Comparison of ENCODE assay signal across 30 cellular contexts in genomic region chr2:66192888-66193287, GRCh38.
"Had no signal": no experiment of that assay in that cellular context is flagged by ENCODE, and none has a peak within 500 bp of the region (broad histone marks: within the 10 kb centered on the region; RNA-seq: fewer than 3 reads in every experiment).

No MANE protein-coding gene starts in this region.

- H3K4me3 ChIP-seq: ovary, psoas muscle, right lobe of liver, sigmoid colon, stomach, suprapubic skin, testis, tibial artery, upper lobe of right lung, vagina had no signal

- H3K4me3 Mint-ChIP-seq: naive thymus-derived CD4-positive, alpha-beta T cell; natural killer cell; nephron; neural crest cell; stimulated activated effector memory CD8-positive, alpha-beta T cell treated with anti-CD3 and anti-CD28 coated beads, Interleukin-12 subunit alpha, Interleukin-12 subunit beta, amount 100 ng/mL, for 72 hours; stimulated activated naive B cell treated with anti-CD40 and anti-IgM and Interleukin-4, amounts not matched to agents 10 μg/mL and 1 μg/mL and 100 μg/mL, for 72 hours; stimulated activated naive CD8-positive, alpha-beta T cell treated with anti-CD3 and anti-CD28 coated beads, Interleukin-15, Interleukin-2, amounts not matched to agents 100 ng/mL and 50 ng/mL, for 24 hours had no signal

- H3K36me3 Mint-ChIP-seq: naive thymus-derived CD4-positive, alpha-beta T cell; natural killer cell; stimulated activated effector memory CD8-positive, alpha-beta T cell treated with anti-CD3 and anti-CD28 coated beads, Interleukin-12 subunit alpha, Interleukin-12 subunit beta, amount 100 ng/mL, for 72 hours; stimulated activated naive B cell treated with anti-CD40 and anti-IgM and Interleukin-4, amounts not matched to agents 10 μg/mL and 1 μg/mL and 100 μg/mL, for 72 hours had no signal

- H3K4me1 ChIP-seq: parathyroid adenoma, psoas muscle, right lobe of liver, sigmoid colon, stomach, testis, tibial artery, upper lobe of right lung, vagina had no signal

- H3K36me3 ChIP-seq: neutrophil, ovary, right lobe of liver, sigmoid colon, stomach, suprapubic skin, tibial artery, upper lobe of right lung, vagina had no signal

- H3K27me3 Mint-ChIP-seq: progenitor cell of endocrine pancreas; stimulated activated naive CD8-positive, alpha-beta T cell treated with anti-CD3 and anti-CD28 coated beads, Interleukin-15, Interleukin-2, amounts not matched to agents 100 ng/mL and 50 ng/mL, for 24 hours had no signal

- H3K27ac ChIP-seq: neutrophil, ovary, parathyroid adenoma, psoas muscle, right lobe of liver, sigmoid colon, stomach, suprapubic skin, testis, tibial artery, upper lobe of right lung, vagina had no signal

- H3K27me3 ChIP-seq: neutrophil, ovary, right lobe of liver, sigmoid colon, suprapubic skin, testis, tibial artery, upper lobe of right lung, vagina had no signal

- DNase-seq: naive thymus-derived CD4-positive, alpha-beta T cell; natural killer cell; nucleus accumbens; ovary; posterior cingulate gyrus; psoas muscle; right cardiac atrium; right lobe of liver; sigmoid colon; small intestine; stimulated activated CD4-positive, alpha-beta T cell treated with anti-CD3 and anti-CD28 coated beads, Interleukin-15, amount 100 ng/mL, for 24 hours; stimulated activated CD4-positive, alpha-beta T cell treated with anti-CD3 and anti-CD28 coated beads, Interleukin-2, amount 100 ng/mL, for 24 hours; stimulated activated CD4-positive, alpha-beta T cell treated with anti-CD3 and anti-CD28 coated beads, Interleukin-2, amount 100 ng/mL, for 48 hours; stimulated activated CD4-positive, alpha-beta T cell treated with anti-CD3 and anti-CD28 coated beads, Interleukin-4, amount 100 ng/mL, for 24 hours; stimulated activated naive B cell treated with anti-CD40 and anti-IgM and Interleukin-4, amounts not matched to agents 10 μg/mL and 1 μg/mL and 100 μg/mL, for 72 hours; stimulated activated naive CD4-positive, alpha-beta T cell treated with Interleukin-2 at 50 U/mL for 16 hours; stomach; testis; tibial artery; trophoblast cell; upper lobe of right lung had no signal

- H3K4me1 Mint-ChIP-seq: naive thymus-derived CD4-positive, alpha-beta T cell; natural killer cell; nephron; stimulated activated effector memory CD8-positive, alpha-beta T cell treated with anti-CD3 and anti-CD28 coated beads, Interleukin-12 subunit alpha, Interleukin-12 subunit beta, amount 100 ng/mL, for 72 hours; stimulated activated naive B cell treated with anti-CD40 and anti-IgM and Interleukin-4, amounts not matched to agents 10 μg/mL and 1 μg/mL and 100 μg/mL, for 72 hours had no signal

- H3K27ac Mint-ChIP-seq: naive thymus-derived CD4-positive, alpha-beta T cell; natural killer cell; nephron; progenitor cell of endocrine pancreas; stimulated activated effector memory CD8-positive, alpha-beta T cell treated with anti-CD3 and anti-CD28 coated beads, Interleukin-12 subunit alpha, Interleukin-12 subunit beta, amount 100 ng/mL, for 72 hours; stimulated activated naive B cell treated with anti-CD40 and anti-IgM and Interleukin-4, amounts not matched to agents 10 μg/mL and 1 μg/mL and 100 μg/mL, for 72 hours; stimulated activated naive CD8-positive, alpha-beta T cell treated with anti-CD3 and anti-CD28 coated beads, Interleukin-15, Interleukin-2, amounts not matched to agents 100 ng/mL and 50 ng/mL, for 24 hours had no signal

- H3K9me3 ChIP-seq: neutrophil, ovary, psoas muscle, right lobe of liver, sigmoid colon, stomach, suprapubic skin, testis, tibial artery, upper lobe of right lung, vagina had no signal
